In the genomic region with DNA sequence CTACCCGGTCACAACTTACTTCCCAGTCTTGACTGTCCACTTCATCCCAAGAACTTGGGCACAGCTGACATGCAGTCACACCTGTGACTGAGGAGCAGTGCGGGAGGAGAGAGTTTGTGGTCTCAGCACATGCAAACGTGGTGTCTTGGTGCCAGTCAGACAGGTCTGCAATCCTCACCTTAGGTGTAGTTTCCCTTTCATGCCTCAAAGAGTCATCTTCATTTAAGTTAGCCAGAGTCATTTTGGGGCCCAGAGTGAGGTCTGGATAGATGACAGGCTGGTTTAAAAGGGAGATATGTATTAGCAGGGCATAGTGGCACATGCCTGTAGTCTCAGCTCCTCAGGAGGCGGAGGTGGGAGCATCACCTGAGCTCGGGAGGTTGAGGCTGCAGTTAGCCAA, we compare ENCODE assay signal across 18 cellular contexts.
"Had no signal": no experiment of that assay in that cellular context is flagged by ENCODE, and none has a peak within 500 bp of the region (broad histone marks: within the 10 kb centered on the region; RNA-seq: fewer than 3 reads in every experiment).

No MANE protein-coding gene starts in this region.

- H3K27ac ChIP-seq: brain microvascular endothelial cell, gastrocnemius medialis, heart left ventricle, pancreas, thyroid gland, uterus, VCaP had no signal

- H3K4me1 ChIP-seq: gastrocnemius medialis, heart left ventricle, pancreas, uterus had no signal

- H3K4me3 Mint-ChIP-seq: activated naive CD4-positive, alpha-beta T cell treated with anti-CD3 and anti-CD28 coated beads, Interleukin-2, amount 50 U/mL, for 24 hours; dendritic cell treated with granulocyte-macrophage colony-stimulating factor and Interleukin-4, amounts not matched to agents 40 ng/mL and 50 ng/mL, for 4 days had no signal

- H3K9me3 ChIP-seq: gastrocnemius medialis, heart left ventricle, pancreas, thyroid gland, uterus had no signal

- H3K36me3 ChIP-seq: brain microvascular endothelial cell, gastrocnemius medialis, pancreas, thyroid gland, uterus had no signal

- ATAC-seq: gastrocnemius medialis, heart left ventricle, left colon, pancreas, SK-N-SH treated with all-trans-retinoic acid at 6 μM for 48 hours had no signal

- H3K27me3 ChIP-seq: brain microvascular endothelial cell, gastrocnemius medialis, heart left ventricle, thyroid gland, uterus had no signal

- DNase-seq: activated CD4-positive, alpha-beta T cell treated with anti-CD3 and anti-CD28 coated beads for 4 hours; anterior cingulate cortex; brain microvascular endothelial cell; cerebellar nuclear complex; gastrocnemius medialis; heart left ventricle; left colon; midbrain; pancreas; stimulated activated CD4-positive, alpha-beta T cell treated with anti-CD3 and anti-CD28 coated beads, Interleukin-2, amount 100 ng/mL, for 24 hours; thyroid gland; uterus had no signal

- H3K27me3 Mint-ChIP-seq: activated naive CD4-positive, alpha-beta T cell treated with anti-CD3 and anti-CD28 coated beads, Interleukin-2, amount 50 U/mL, for 24 hours; dendritic cell treated with granulocyte-macrophage colony-stimulating factor and Interleukin-4, amounts not matched to agents 40 ng/mL and 50 ng/mL, for 4 days had no signal

- H3K9me3 Mint-ChIP-seq: activated naive CD4-positive, alpha-beta T cell treated with anti-CD3 and anti-CD28 coated beads, Interleukin-2, amount 50 U/mL, for 24 hours; activated T-helper 2 cell treated with anti-CD3 and anti-CD28 coated beads, Interferon-gamma antibody, Interleukin-2, Interleukin-4, amounts not matched to agents 10 μg/mL and 5 μg/mL and 100 μg/mL, durations not matched to agents 14 hours and 24 hours and 36 hours; dendritic cell treated with granulocyte-macrophage colony-stimulating factor and Interleukin-4, amounts not matched to agents 40 ng/mL and 50 ng/mL, for 4 days had no signal

- H3K27ac Mint-ChIP-seq: activated T-helper 2 cell treated with anti-CD3 and anti-CD28 coated beads, Interferon-gamma antibody, Interleukin-2, Interleukin-4, amounts not matched to agents 10 μg/mL and 5 μg/mL and 100 μg/mL, durations not matched to agents 14 hours and 24 hours and 36 hours; dendritic cell treated with granulocyte-macrophage colony-stimulating factor and Interleukin-4, amounts not matched to agents 40 ng/mL and 50 ng/mL, for 4 days had no signal

- FAIRE-seq: pancreas had no signal

- H3K4me3 ChIP-seq: gastrocnemius medialis, heart left ventricle, lung, pancreas, thyroid gland, uterus had no signal
